Comparison of ENCODE assay signal across 23 cellular contexts in genomic region chr21:38794978-38795377, GRCh38. TPM values are rescaled to one million over a fixed set of nuclear protein-coding genes. Genes with fewer than 3 reads are reported as not detected.
DNase-seq lines count a peak whose midpoint lies in the region; ATAC-seq and TF ChIP-seq lines count a peak whose summit lies in the region.
"Had no signal": no experiment of that assay in that cellular context is flagged by ENCODE, and none has a peak within 500 bp of the region (broad histone marks: within the 10 kb centered on the region; RNA-seq: fewer than 3 reads in every experiment).

No MANE protein-coding gene starts in this region.

- H3K4me3 ChIP-seq in HEK293 (ENCODE audit: low read depth, low read length), result no peak overlapping the region
- H3K4me3 ChIP-seq in mucosa of rectum (ENCODE audit: low read length in 2 of 2), result no peak overlapping the region
- H3K4me3 ChIP-seq in MM.1S (ENCODE audit: low read length), result no peak overlapping the region
- H3K4me3 ChIP-seq: esophagus muscularis mucosa, gastrocnemius medialis, right atrium auricular region, tibial artery had no signal

- peaks cover 6% of the 10 kb centered on the region for H3K4me1 ChIP-seq in HEK293 (ENCODE audit: control insufficient read depth, insufficient read depth, low read length)
- peaks cover 16 to 66% of the 10 kb centered on the region in 2 donors for H3K4me1 ChIP-seq in mucosa of rectum (ENCODE audit: control insufficient read depth in 2 of 2, insufficient read depth in 2 of 2, low read length in 2 of 2)
- no peaks in the 10 kb centered on the region for H3K4me1 ChIP-seq in MM.1S (ENCODE audit: low read length)
- H3K4me1 ChIP-seq: esophagus muscularis mucosa, gastrocnemius medialis, right atrium auricular region, tibial artery had no signal

- TF ChIP-seq CTCF in HEK293 (tag by site-specific recombination; IDR thresholded peaks at IDR 0.05) (no peak), MM.1S (IDR thresholded peaks at IDR 0.05; ENCODE audit: low read length) (no peak)

- CTCF ChIA-PET in HEK293 (lab: Yijun Ruan, JAX), result no interaction called here

- POLR2A ChIA-PET in HEK293 (lab: Yijun Ruan, JAX), result no interaction called here

- peak; percentile 4 for ATAC-seq in esophagus mucosa
- ATAC-seq: activated CD8-positive, alpha-beta memory T cell treated with anti-CD3 and anti-CD28 coated beads, Interleukin-2, amount 10 ng/mL, durations not matched to agents 7 days and 5 days; activated T-helper 17 cell treated with anti-CD3 and anti-CD28 coated beads, Interleukin-2, amount 50 U/mL, for 72 hours; gastrocnemius medialis; natural killer cell; stimulated activated naive CD8-positive, alpha-beta T cell treated with anti-CD3 and anti-CD28 coated beads, Interleukin-15, Interleukin-2, amounts not matched to agents 100 U/mL and 50 U/mL, for 24 hours had no signal

- no peaks in the 10 kb centered on the region for H4K20me1 ChIP-seq in MM.1S (ENCODE audit: insufficient read depth, low read length)

- H3K9me3 ChIP-seq in HEK293 (ENCODE audit: control insufficient read depth, insufficient read depth, low read depth, low read length) (no peaks in the 10 kb centered on the region), mucosa of rectum (ENCODE audit: control insufficient read depth in 2 of 2, low read length in 2 of 2) (no peaks in the 10 kb centered on the region), MM.1S (replicated peaks; ENCODE audit: insufficient read depth, low read length) (no peaks in the 10 kb centered on the region)
- H3K9me3 ChIP-seq: esophagus muscularis mucosa, gastrocnemius medialis, tibial artery had no signal

- H3K36me3 ChIP-seq in HEK293 (ENCODE audit: control insufficient read depth in 2 of 2, insufficient read depth in 1 of 2, low read length in 2 of 2), result no peaks in the 10 kb centered on the region
- no peaks in the 10 kb centered on the region for H3K36me3 ChIP-seq in mucosa of rectum (ENCODE audit: control insufficient read depth in 2 of 2, insufficient read depth in 2 of 2, low read length in 2 of 2)
- H3K36me3 ChIP-seq in MM.1S (replicated peaks; ENCODE audit: insufficient read depth, low read length), result no peaks in the 10 kb centered on the region
- H3K36me3 ChIP-seq: esophagus muscularis mucosa, gastrocnemius medialis, right atrium auricular region, tibial artery had no signal

- peak overlapping the region in 1 of 2 donors; percentile 23 for H3K9ac ChIP-seq in mucosa of rectum (ENCODE audit: low read depth in 1 of 2, low read length in 2 of 2)
- no peak overlapping the region for H3K9ac ChIP-seq in MM.1S (ENCODE audit: low read length)

- H3K9me2 ChIP-seq in MM.1S (replicated peaks; ENCODE audit: insufficient read depth, low read length), result no peaks in the 10 kb centered on the region

- H3F3A ChIP-seq in MM.1S (ENCODE audit: insufficient read depth, low read length), result no peaks in the 10 kb centered on the region

- H3K27ac ChIP-seq in HEK293 (ENCODE audit: extremely low read depth, low read depth, low read length) (no peak overlapping the region), mucosa of rectum (ENCODE audit: low read depth in 2 of 2, low read length in 2 of 2) (peak overlapping the region; percentile 54 to 82), MM.1S (ENCODE audit: low read length) (no peak overlapping the region)
- H3K27ac ChIP-seq: esophagus muscularis mucosa, gastrocnemius medialis, right atrium auricular region, tibial artery, VCaP had no signal

- no peak overlapping the region for H3K4me2 ChIP-seq in MM.1S (ENCODE audit: low read depth, low read length)

- H3K27me3 ChIP-seq in mucosa of rectum (ENCODE audit: control insufficient read depth in 2 of 2, insufficient read depth in 2 of 2, low read length in 2 of 2) (no peaks in the 10 kb centered on the region), MM.1S (replicated peaks; ENCODE audit: insufficient read depth, low read length) (peaks cover 57% of the 10 kb centered on the region)
- H3K27me3 ChIP-seq: esophagus muscularis mucosa, gastrocnemius medialis, right atrium auricular region, tibial artery had no signal

- H2AFZ ChIP-seq in MM.1S (ENCODE audit: low read length), result no peak overlapping the region

- H3K79me2 ChIP-seq in MM.1S (ENCODE audit: low read length), result no peaks in the 10 kb centered on the region

- DNase-seq in NCI-H510A treated with DMSO at 0.1 percent for 48 hours (lab: John Stamatoyannopoulos, UW) (peak; percentile 58), MM.1S (no peak), mesenteric fat pad (ENCODE audit: low spot score) (no peak)
- no peak for DNase-seq in NK-92 treated with Interleukin-12 subunit alpha and Interleukin-12 subunit beta, amount 100 ng/mL, for 24 hours (lab: John Stamatoyannopoulos, UW)
- DNase-seq: activated CD4-positive, alpha-beta T cell treated with anti-CD3 and anti-CD28 coated beads, Interleukin-2, amount 10 ng/mL, durations not matched to agents 7 days and 5 days; activated CD8-positive, alpha-beta memory T cell treated with anti-CD3 and anti-CD28 coated beads, Interleukin-2, amount 10 ng/mL, durations not matched to agents 7 days and 5 days; effector CD8-positive, alpha-beta T cell; gastrocnemius medialis; GOT3; natural killer cell; NCI-H1417 treated with DMSO at 0.1 percent for 48 hours; NCI-H226; stimulated activated CD4-positive, alpha-beta T cell treated with anti-CD3 and anti-CD28 coated beads, Interleukin-12 subunit alpha, Interleukin-12 subunit beta, amount 100 ng/mL, for 4 hours; stimulated activated CD4-positive, alpha-beta T cell treated with anti-CD3 and anti-CD28 coated beads, Interleukin-4, amount 100 ng/mL, for 4 hours; stimulated activated naive CD8-positive, alpha-beta T cell treated with anti-CD3 and anti-CD28 coated beads, Interleukin-15, Interleukin-2, amounts not matched to agents 100 U/mL and 50 U/mL, for 24 hours; tibial artery had no signal

TF ChIP-seq in HEK293, 187 proteins besides CTCF, POLR2A, EP300 and RAD21:
- TF ChIP-seq ZNF2 (tag by site-specific recombination; IDR thresholded peaks at IDR 0.05) (no peak), ZBTB10 (tag by site-specific recombination; IDR thresholded peaks at IDR 0.05) (no peak), ZIC2 (tag by site-specific recombination; IDR thresholded peaks at IDR 0.05) (peak; percentile 20; the same call in 1 of the 2 replicates)

RNA-seq across cellular contexts. Expression of gene ETS2, which starts 10.8 kb away (rescaled TPM):
- total RNA-seq in esophagus mucosa, result 89.5 TPM
- 110 TPM for total RNA-seq in mesenteric fat pad

Comparison
In these comparisons a context has a peak if more than half of its experiments do, and no peak if none do; other contexts are left out.
1. H3K27ac ChIP-seq: peak in mucosa of rectum (2 of 2); none in HEK293 (single experiment) and MM.1S (single experiment).